12 cellular contexts compared by ENCODE assay signal in genomic region chr22:19873138-19873959, GRCh38. TPM values are rescaled to one million over a fixed set of nuclear protein-coding genes. Genes with fewer than 3 reads are reported as not detected.
DNase-seq lines count a peak whose midpoint lies in the region; ATAC-seq, FAIRE-seq and TF ChIP-seq lines count a peak whose summit lies in the region.
"Had no signal": no experiment of that assay in that cellular context is flagged by ENCODE, and none has a peak within 500 bp of the region (broad histone marks: within the 10 kb centered on the region; RNA-seq: fewer than 3 reads in every experiment).

No MANE protein-coding gene starts in this region.

- H3K27ac ChIP-seq in left ventricle myocardium inferior (replicated peaks): no peak overlapping the region
- H3K27ac ChIP-seq in lower lobe of right lung: peak overlapping the region; percentile 67

- H3K4me1 ChIP-seq in left ventricle myocardium inferior (peaks cover 23% of the 10 kb centered on the region), lower lobe of right lung (peaks cover 32% of the 10 kb centered on the region)

- no peaks in the 10 kb centered on the region for H3K9me3 Mint-ChIP-seq in effector memory CD8-positive, alpha-beta T cell
- no peaks in the 10 kb centered on the region for H3K9me3 Mint-ChIP-seq in activated T-helper 1 cell treated with anti-CD3 and anti-CD28 coated beads, Interleukin-12 subunit alpha, Interleukin-12 subunit beta, Interleukin-2, Interleukin-4 antibody, amounts not matched to agents 30 ng/mL and 10 ng/mL and 1 ng/mL, durations not matched to agents 14 hours and 24 hours and 36 hours
- H3K9me3 Mint-ChIP-seq: brain; CD8-positive, alpha-beta T cell had no signal

- no peaks in the 10 kb centered on the region for H3K27me3 Mint-ChIP-seq in T-helper 17 cell
- H3K27me3 Mint-ChIP-seq in effector memory CD8-positive, alpha-beta T cell: no peaks in the 10 kb centered on the region
- H3K27me3 Mint-ChIP-seq in activated T-helper 1 cell treated with anti-CD3 and anti-CD28 coated beads, Interleukin-12 subunit alpha, Interleukin-12 subunit beta, Interleukin-2, Interleukin-4 antibody, amounts not matched to agents 30 ng/mL and 10 ng/mL and 1 ng/mL, durations not matched to agents 14 hours and 24 hours and 36 hours (ENCODE audit: insufficient read depth): no peaks in the 10 kb centered on the region

- peak; percentile 40 for FAIRE-seq in urothelium cell line (lab: Jason Lieb, UNC)

- peak overlapping the region; percentile 72 for H3K27ac Mint-ChIP-seq in T-helper 17 cell
- H3K27ac Mint-ChIP-seq in effector memory CD8-positive, alpha-beta T cell: no peak overlapping the region
- H3K27ac Mint-ChIP-seq in activated T-helper 1 cell treated with anti-CD3 and anti-CD28 coated beads, Interleukin-12 subunit alpha, Interleukin-12 subunit beta, Interleukin-2, Interleukin-4 antibody, amounts not matched to agents 30 ng/mL and 10 ng/mL and 1 ng/mL, durations not matched to agents 14 hours and 24 hours and 36 hours: no peak overlapping the region

- TF ChIP-seq CTCF in left ventricle myocardium inferior (IDR thresholded peaks at IDR 0.05; ENCODE audit: borderline replicate concordance): no peak
- no peak for TF ChIP-seq CTCF in lower lobe of right lung (IDR thresholded peaks at IDR 0.05)

- no peaks in the 10 kb centered on the region for H3K36me3 Mint-ChIP-seq in T-helper 17 cell (ENCODE audit: low read depth)
- H3K36me3 Mint-ChIP-seq in effector memory CD8-positive, alpha-beta T cell (ENCODE audit: insufficient read depth): no peaks in the 10 kb centered on the region
- H3K36me3 Mint-ChIP-seq in activated T-helper 1 cell treated with anti-CD3 and anti-CD28 coated beads, Interleukin-12 subunit alpha, Interleukin-12 subunit beta, Interleukin-2, Interleukin-4 antibody, amounts not matched to agents 30 ng/mL and 10 ng/mL and 1 ng/mL, durations not matched to agents 14 hours and 24 hours and 36 hours (ENCODE audit: low read depth): no peaks in the 10 kb centered on the region
- H3K36me3 Mint-ChIP-seq: brain; CD8-positive, alpha-beta T cell had no signal

- H3K36me3 ChIP-seq in left ventricle myocardium inferior (no peaks in the 10 kb centered on the region), lower lobe of right lung (peaks cover 9% of the 10 kb centered on the region)

- H3K27me3 ChIP-seq in left ventricle myocardium inferior (ENCODE audit: low read depth) (no peaks in the 10 kb centered on the region), lower lobe of right lung (ENCODE audit: low read depth) (no peaks in the 10 kb centered on the region)

- H3K4me3 ChIP-seq in left ventricle myocardium inferior (no peak overlapping the region), lower lobe of right lung (no peak overlapping the region)

- peaks cover 11% of the 10 kb centered on the region for H3K4me1 Mint-ChIP-seq in T-helper 17 cell
- no peaks in the 10 kb centered on the region for H3K4me1 Mint-ChIP-seq in effector memory CD8-positive, alpha-beta T cell (ENCODE audit: low read depth in 2 of 2)
- H3K4me1 Mint-ChIP-seq in activated T-helper 1 cell treated with anti-CD3 and anti-CD28 coated beads, Interleukin-12 subunit alpha, Interleukin-12 subunit beta, Interleukin-2, Interleukin-4 antibody, amounts not matched to agents 30 ng/mL and 10 ng/mL and 1 ng/mL, durations not matched to agents 14 hours and 24 hours and 36 hours (ENCODE audit: low read depth): no peaks in the 10 kb centered on the region

- intact Hi-C loops in cardiac septum (cut with DNase I): no loop called here
- intact Hi-C loops in left ventricle myocardium inferior (cut with micrococcal nuclease): no loop called here
- intact Hi-C loops in lower lobe of right lung (cut with DNase I): no loop called here
- intact Hi-C loops in activated T-helper 1 cell treated with anti-CD3 and anti-CD28 coated beads, Interleukin-12 subunit alpha, Interleukin-12 subunit beta, Interleukin-2, Interleukin-4 antibody, amounts not matched to agents 30 ng/mL and 10 ng/mL and 1 ng/mL, durations not matched to agents 14 hours and 24 hours and 36 hours (cut with micrococcal nuclease): no loop called here

- no peak for ATAC-seq in T-helper 17 cell
- peak; percentile 20 to 40 for ATAC-seq in lower lobe of right lung
- ATAC-seq in effector memory CD8-positive, alpha-beta T cell (replicated peaks): no peak

- H3K4me3 Mint-ChIP-seq in T-helper 17 cell: peak overlapping the region; percentile 64
- H3K4me3 Mint-ChIP-seq in effector memory CD8-positive, alpha-beta T cell: peak overlapping the region in 1 of 2 donors; percentile 36
- H3K4me3 Mint-ChIP-seq in activated T-helper 1 cell treated with anti-CD3 and anti-CD28 coated beads, Interleukin-12 subunit alpha, Interleukin-12 subunit beta, Interleukin-2, Interleukin-4 antibody, amounts not matched to agents 30 ng/mL and 10 ng/mL and 1 ng/mL, durations not matched to agents 14 hours and 24 hours and 36 hours: no peak overlapping the region
- H3K4me3 Mint-ChIP-seq: brain had no signal

- DNase-seq in cardiac septum (ENCODE audit: low spot score) (peak; percentile 74), left ventricle myocardium inferior (no peak), T-helper 17 cell (peak; percentile 0 to 8 (median 6)), lower lobe of right lung (peak; percentile 49), urothelium cell line (ENCODE audit: low spot score) (no peak), NCI-H524 (lab: John Stamatoyannopoulos, UW) (no peak)
- no peak for DNase-seq in effector memory CD8-positive, alpha-beta T cell
- DNase-seq in activated T-helper 1 cell treated with anti-CD3 and anti-CD28 coated beads, Interleukin-12 subunit alpha, Interleukin-12 subunit beta, Interleukin-2, Interleukin-4 antibody, amounts not matched to agents 30 ng/mL and 10 ng/mL and 1 ng/mL, durations not matched to agents 14 hours and 24 hours and 36 hours (ENCODE audit: low spot score): no peak
- DNase-seq: erythroblast, NCI-H748 treated with DMSO at 0.1 percent for 48 hours had no signal

- H3K9me3 ChIP-seq in left ventricle myocardium inferior (replicated peaks): no peaks in the 10 kb centered on the region
- H3K9me3 ChIP-seq in T-helper 17 cell (ENCODE audit: control insufficient read depth, low read length, poor library complexity, severe bottlenecking): no peaks in the 10 kb centered on the region
- no peaks in the 10 kb centered on the region for H3K9me3 ChIP-seq in lower lobe of right lung

RNA-seq across cellular contexts. Expression of gene GNB1L, which starts 18.7 kb away (rescaled TPM):
- total RNA-seq in cardiac septum (2.0 TPM), left ventricle myocardium inferior (2.9 TPM), T-helper 17 cell (1 to 10 TPM; 5.0 to 6.2 TPM), lower lobe of right lung (6.0 TPM)
- total RNA-seq in activated T-helper 1 cell treated with anti-CD3 and anti-CD28 coated beads, Interleukin-12 subunit alpha, Interleukin-12 subunit beta, Interleukin-2, Interleukin-4 antibody, amounts not matched to agents 30 ng/mL and 10 ng/mL and 1 ng/mL, durations not matched to agents 14 hours and 24 hours and 36 hours: 20.6 and 21.5 TPM in 2 replicates

RNA-seq across cellular contexts. Expression of gene RTL10, which starts 18.7 kb away (rescaled TPM):
- 6.3 TPM for total RNA-seq in cardiac septum
- total RNA-seq in left ventricle myocardium inferior: 6.6 TPM
- total RNA-seq in T-helper 17 cell: 10 to 100 TPM; 12.4 to 13.1 TPM
- total RNA-seq in lower lobe of right lung: 24.3 TPM
- 22.2 and 24.1 TPM in 2 replicates for total RNA-seq in activated T-helper 1 cell treated with anti-CD3 and anti-CD28 coated beads, Interleukin-12 subunit alpha, Interleukin-12 subunit beta, Interleukin-2, Interleukin-4 antibody, amounts not matched to agents 30 ng/mL and 10 ng/mL and 1 ng/mL, durations not matched to agents 14 hours and 24 hours and 36 hours

Comparison
In these comparisons a context has a peak if more than half of its experiments do, and no peak if none do; other contexts are left out.
1. DNase-seq: peak in cardiac septum (single experiment), T-helper 17 cell (3 of 3) and lower lobe of right lung (single experiment); none in left ventricle myocardium inferior (single experiment), urothelium cell line (single experiment), effector memory CD8-positive, alpha-beta T cell (0 of 3), activated T-helper 1 cell treated with anti-CD3 and anti-CD28 coated beads, Interleukin-12 subunit alpha, Interleukin-12 subunit beta, Interleukin-2, Interleukin-4 antibody, amounts not matched to agents 30 ng/mL and 10 ng/mL and 1 ng/mL, durations not matched to agents 14 hours and 24 hours and 36 hours (single experiment) and NCI-H524 (0 of 2).
2. ATAC-seq: peak in lower lobe of right lung (2 of 2); none in T-helper 17 cell (single experiment) and effector memory CD8-positive, alpha-beta T cell (single experiment).